In the genomic region with DNA sequence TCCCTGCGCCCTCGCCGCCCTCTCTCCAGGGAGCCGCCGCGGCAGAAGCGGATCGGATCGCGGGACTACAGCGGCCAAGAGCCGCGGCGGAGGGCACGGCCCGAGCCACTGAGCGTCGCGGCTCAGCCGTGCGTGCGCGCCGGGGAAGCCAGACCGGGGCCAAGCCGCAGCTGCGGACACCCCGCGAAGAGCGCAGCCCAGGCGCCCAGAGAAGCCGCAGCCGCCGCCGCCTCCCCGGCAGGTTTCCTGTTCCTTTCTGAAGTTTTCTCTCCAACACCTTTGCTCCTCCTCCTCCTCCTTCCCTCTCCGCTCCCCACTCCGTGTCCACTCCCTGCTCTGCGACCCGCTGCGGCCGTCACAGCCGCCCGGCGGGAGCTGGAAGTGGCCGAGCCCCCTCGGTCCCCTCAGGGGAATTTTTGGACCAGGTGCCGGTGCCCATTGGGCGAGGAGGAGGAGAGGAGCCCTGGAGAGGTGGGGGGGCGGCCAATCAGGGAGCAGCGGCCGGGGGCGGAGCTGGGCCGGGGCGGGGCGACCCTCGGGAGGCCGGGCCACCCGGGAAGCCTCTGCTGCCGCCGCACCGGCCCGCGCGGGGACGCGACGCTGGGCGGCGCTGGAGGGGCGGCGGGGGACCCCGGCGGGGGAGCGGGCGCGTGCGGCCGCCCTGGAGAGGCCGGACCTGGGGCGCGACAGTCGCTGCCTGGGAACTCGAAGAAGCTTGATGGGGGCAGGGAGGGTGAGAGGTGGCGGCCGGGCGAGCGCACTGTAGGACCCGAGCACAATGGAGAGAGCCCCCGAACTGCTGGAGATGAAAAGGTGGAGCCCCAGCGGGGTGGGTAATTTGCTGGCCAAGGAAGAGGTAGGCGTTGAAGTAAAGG, we compare ENCODE assay signal across 8 cellular contexts. TPM values are rescaled to one million over a fixed set of nuclear protein-coding genes. Genes with fewer than 3 reads are reported as not detected.
A peak's percentile ranks its signal among the peaks of the same experiment; 100 is the strongest.
DNase-seq lines count a peak whose midpoint lies in the region; FAIRE-seq and TF ChIP-seq lines count a peak whose summit lies in the region.

ITPR2 (minus strand) TSS at position 378 of the 875 bp plus-strand sequence. CDS start 413 bp downstream, outside the sequence.

- peak within 1 kb of the TSS; percentile 96 for H3K9ac ChIP-seq in NT2/D1 (ENCODE audit: insufficient read length, low read depth)
- H3K9ac ChIP-seq in endothelial cell of umbilical vein (replicated peaks; ENCODE audit: extremely low read depth, insufficient read depth, low read length) = peak within 1 kb of the TSS; percentile 95

- H3K79me2 ChIP-seq in endothelial cell of umbilical vein (ENCODE audit: control insufficient read depth, insufficient read depth, low read length) = peaks cover 34% of the 10 kb centered on the region

- H3K36me3 ChIP-seq in NT2/D1 (ENCODE audit: insufficient read depth, insufficient read length, low read length) (no peaks in the 10 kb centered on the region), endothelial cell of umbilical vein (ENCODE audit: control insufficient read depth in 2 of 2, extremely low read depth in 1 of 2, insufficient read depth in 2 of 2, low read length in 2 of 2) (no peaks in the 10 kb centered on the region)

- POLR2A ChIA-PET in endothelial cell of umbilical vein (lab: Charles Lee) = interaction anchor here (0.7 to 2.4 kb wide), 11 partner anchors 12 to 189 kb away, joined by 3 to 11 read pairs (median 4); partner anchors contain the start of gene MED21

- H3K4me3 ChIP-seq in NT2/D1 (ENCODE audit: insufficient read length, low read depth) (peak within 1 kb of the TSS; percentile 95), endothelial cell of umbilical vein (replicated peaks in 1 of 3; ENCODE audit: insufficient read depth in 1 of 3, low read depth in 1 of 3, low read length in 3 of 3) (peak within 1 kb of the TSS; percentile 72 to 91 (median 78))

- H4K20me1 ChIP-seq in endothelial cell of umbilical vein (replicated peaks; ENCODE audit: control insufficient read depth, extremely low read depth, insufficient read depth, low read length) = no peaks in the 10 kb centered on the region

- H3K27me3 ChIP-seq in NT2/D1 (ENCODE audit: insufficient read depth, insufficient read length) (peaks cover 7% of the 10 kb centered on the region), endothelial cell of umbilical vein (ENCODE audit: control insufficient read depth in 2 of 2, insufficient read depth in 2 of 2, low read length in 2 of 2) (no peaks in the 10 kb centered on the region)

- peak within 1 kb of the TSS; percentile 98 for H3K4me2 ChIP-seq in endothelial cell of umbilical vein (ENCODE audit: insufficient read depth, low read length)

- H3K4me1 ChIP-seq in NT2/D1 (ENCODE audit: insufficient read depth, insufficient read length) (no peaks in the 10 kb centered on the region), endothelial cell of umbilical vein (ENCODE audit: control insufficient read depth, extremely low read depth, insufficient read depth, low read length) (peaks cover 23% of the 10 kb centered on the region)

- H3K9me3 ChIP-seq in NT2/D1 (ENCODE audit: insufficient read depth, low read length) = peaks cover under 1% of the 10 kb centered on the region; the same call in 1 of the 2 replicates
- no peaks in the 10 kb centered on the region for H3K9me3 ChIP-seq in endothelial cell of umbilical vein (replicated peaks; ENCODE audit: control insufficient read depth, insufficient read depth, low read length)

- intact Hi-C loops in endothelial cell of umbilical vein (cut with micrococcal nuclease) = loop anchor here (1.0 to 5.0 kb wide), 8 partner anchors 12 to 716 kb away; no protein-coding TSS in a partner anchor

- DNase-seq in D341Med (ENCODE audit: low spot score) (peak; percentile 99), GM20000 (ENCODE audit: low spot score) (peak; percentile 100), HT1080 (ENCODE audit: low read depth) (peak; percentile 77), NT2/D1 (ENCODE audit: low read depth, low spot score) (peak; percentile 97), endothelial cell of umbilical vein (ENCODE audit: low read depth, low spot score) (peak; percentile 89), middle frontal gyrus (ENCODE audit: extremely low spot score, low spot score) (peak; percentile 69)
- DNase-seq in activated CD8-positive, alpha-beta memory T cell treated with anti-CD3 and anti-CD28 coated beads, Interleukin-2, amount 50 U/mL, for 4 hours = peak; percentile 93
- DNase-seq in stimulated activated CD8-positive, alpha-beta memory T cell treated with anti-CD3 and anti-CD28 coated beads, Interleukin-4, amount 100 ng/mL, for 1 hour (ENCODE audit: low read depth in 2 of 2, low spot score in 1 of 2) = peak; percentile 85 to 87

- dilution Hi-C loops in endothelial cell of umbilical vein (cut with MboI; ENCODE audit: extremely low pct_ligation_motif_present, low sequenced_read_pairs) = no loop called here

- H3K27ac ChIP-seq in endothelial cell of umbilical vein (ENCODE audit: insufficient read depth, low read depth, low read length) = peak within 1 kb of the TSS; percentile 96

- peak; percentile 45 for TF ChIP-seq CTCF in GM20000 (IDR thresholded peaks at IDR 0.05; ENCODE audit: extremely low read depth, missing control alignments)
- TF ChIP-seq CTCF in endothelial cell of umbilical vein (IDR thresholded peaks at IDR 0.05; ENCODE audit: extremely low read depth in 1 of 2, insufficient read depth in 1 of 2, low read depth in 1 of 2, low read length in 2 of 2) = peak in 1 of 2 donors; percentile 12

- FAIRE-seq in endothelial cell of umbilical vein (lab: Jason Lieb, UNC) = peak; percentile 58

- BruUV-seq in endothelial cell of umbilical vein (replicated peaks; lab: Mats Ljungman, UMichigan) = no TSS peak

- TF ChIP-seq POLR2A in endothelial cell of umbilical vein (IDR thresholded peaks at IDR 0.05; ENCODE audit: low read depth, low read length) = peak; percentile 91

- CTCF ChIA-PET in endothelial cell of umbilical vein (lab: Charles Lee) = interaction anchor here (0.6 to 5.7 kb wide), 33 partner anchors 8 to 473 kb away, joined by 3 to 47 read pairs (median 8); partner anchors contain the start of gene TM7SF3

- H2AFZ ChIP-seq in endothelial cell of umbilical vein (ENCODE audit: low read depth, low read length) = peak within 1 kb of the TSS; percentile 81

- H3K9me1 ChIP-seq in endothelial cell of umbilical vein (replicated peaks; ENCODE audit: control insufficient read depth, extremely low read depth, insufficient read depth, low read length) = no peaks in the 10 kb centered on the region

TF ChIP-seq in endothelial cell of umbilical vein, 7 proteins besides CTCF, POLR2A, EP300 and RAD21:
- TF ChIP-seq FOS (IDR thresholded peaks at IDR 0.05; ENCODE audit: borderline replicate concordance, insufficient read depth, low read length) (no peak), MYC (IDR thresholded peaks at IDR 0.05; ENCODE audit: low read depth, low read length) (no peak), POLR2AphosphoS5 (IDR thresholded peaks at IDR 0.05; ENCODE audit: insufficient read depth, low read depth, low read length) (peak; percentile 81)

RNA-seq across cellular contexts. Expression of gene ITPR2, which starts in this region (rescaled TPM):
- total RNA-seq in HT1080 (2014; rRNA removed; shearing (Covaris generic)) = 4.9 and 9.3 TPM in 2 replicates
- polyA plus RNA-seq in HT1080 (2015; cell fraction: cytosol; rRNA removed) = 1.2 and 2.7 TPM in 2 replicates
- 8.0 TPM in 2 replicates for polyA plus RNA-seq in HT1080 (2015; cell fraction: nucleus; rRNA removed)
- 86.8 and 88.5 TPM in 2 replicates for total RNA-seq in endothelial cell of umbilical vein
- polyA plus RNA-seq in endothelial cell of umbilical vein = 8.7 and 16.2 TPM in 2 replicates
- 16.2 and 17.4 TPM in 2 replicates for polyA plus RNA-seq in endothelial cell of umbilical vein (2011; cell fraction: cytosol; rRNA removed)
- 41.9 and 52.4 TPM in 2 replicates for polyA plus RNA-seq in endothelial cell of umbilical vein (2011; cell fraction: nucleus; rRNA removed)
- polyA plus RNA-seq in endothelial cell of umbilical vein (2012) = 72.6 and 81.9 TPM in 2 replicates
- 136 and 148 TPM in 2 replicates for polyA minus RNA-seq in endothelial cell of umbilical vein
- 18.2 TPM for polyA minus RNA-seq in endothelial cell of umbilical vein (2011; cell fraction: cytosol; rRNA and poly(A)+ RNA removed)
- 292 and 418 TPM in 2 replicates for polyA minus RNA-seq in endothelial cell of umbilical vein (2011; cell fraction: nucleus; rRNA and poly(A)+ RNA removed)

Comparison
In these comparisons a context has a peak if more than half of its experiments do, and no peak if none do; other contexts are left out.
1. Peak in every context shown above with its lines: DNase-seq, H3K4me3 ChIP-seq and H3K27ac ChIP-seq.